In genomic region chr16:77869997-77870813, GRCh38 we compare ENCODE assay signal across 13 cellular contexts.
A peak's percentile ranks its signal among the peaks of the same experiment; 100 is the strongest.
DNase-seq lines count a peak whose midpoint lies in the region; ATAC-seq and TF ChIP-seq lines count a peak whose summit lies in the region.
"Had no signal": no experiment of that assay in that cellular context is flagged by ENCODE, and none has a peak within 500 bp of the region (broad histone marks: within the 10 kb centered on the region; RNA-seq: fewer than 3 reads in every experiment).

No MANE protein-coding gene starts in this region.

- 38 to 40% methylated on average over 13 of the region's 13 CpGs for WGBS in heart right ventricle, 2 donors

- H3K36me3 ChIP-seq in GM23338 (ENCODE audit: insufficient read depth) (no peaks in the 10 kb centered on the region), heart right ventricle (no peaks in the 10 kb centered on the region)
- H3K36me3 ChIP-seq: breast epithelium, SJCRH30 had no signal

- no peak overlapping the region for H2AFZ ChIP-seq in GM23338

- ATAC-seq in GM23338, result peak; percentile 53
- peak; percentile 65 to 87 (median 80) for ATAC-seq in heart right ventricle
- ATAC-seq in activated CD8-positive, alpha-beta T cell treated with anti-CD3 and anti-CD28 coated beads for 36 hours, result no peak
- no peak for ATAC-seq in GM19467 (IDR thresholded peaks at IDR 0.05; ENCODE audit: unreplicated experiment)
- ATAC-seq: stimulated activated memory B cell treated with anti-CD40 and anti-IgM and Interleukin-4, amounts not matched to agents 10 μg/mL and 1 μg/mL and 100 μg/mL, for 72 hours had no signal

- no peaks in the 10 kb centered on the region; the same call in 2 of the 3 replicates for H3K9me3 Mint-ChIP-seq in GM23338
- no peaks in the 10 kb centered on the region for H3K9me3 Mint-ChIP-seq in neural crest cell
- no peaks in the 10 kb centered on the region for H3K9me3 Mint-ChIP-seq in activated CD8-positive, alpha-beta T cell treated with anti-CD3 and anti-CD28 coated beads for 36 hours

- H3K27ac ChIP-seq in GM23338 (ENCODE audit: low read depth) (no peak overlapping the region), heart right ventricle (peak overlapping the region in 8 of 10 donors; percentile 39 to 88 (median 74)), RWPE1 (no peak overlapping the region)
- H3K27ac ChIP-seq: breast epithelium, SJCRH30 had no signal

- H3K4me1 ChIP-seq in GM23338 (ENCODE audit: insufficient read depth), result no peaks in the 10 kb centered on the region
- H3K4me1 ChIP-seq in heart right ventricle, result peaks cover 0 to 32% (median 15%) of the 10 kb centered on the region in 9 donors
- H3K4me1 ChIP-seq: breast epithelium, SJCRH30 had no signal

- in situ Hi-C loops in astrocyte of the cerebellum (cut with HindIII; ENCODE audit: low sequenced_read_pairs), result no loop called here

- H3K4me3 Mint-ChIP-seq in GM23338 (no peak overlapping the region), neural crest cell (no peak overlapping the region)
- no peak overlapping the region for H3K4me3 Mint-ChIP-seq in activated CD8-positive, alpha-beta T cell treated with anti-CD3 and anti-CD28 coated beads for 36 hours
- H3K4me3 Mint-ChIP-seq: endodermal cell; stimulated activated memory B cell treated with anti-CD40 and anti-IgM and Interleukin-4, amounts not matched to agents 10 μg/mL and 1 μg/mL and 100 μg/mL, for 72 hours had no signal

- H3K27me3 Mint-ChIP-seq in GM23338 (ENCODE audit: insufficient read depth, low read depth, poor library complexity), result no peaks in the 10 kb centered on the region
- no peaks in the 10 kb centered on the region for H3K27me3 Mint-ChIP-seq in neural crest cell (ENCODE audit: low read depth)
- H3K27me3 Mint-ChIP-seq in activated CD8-positive, alpha-beta T cell treated with anti-CD3 and anti-CD28 coated beads for 36 hours, result peaks cover 11% of the 10 kb centered on the region
- H3K27me3 Mint-ChIP-seq: stimulated activated memory B cell treated with anti-CD40 and anti-IgM and Interleukin-4, amounts not matched to agents 10 μg/mL and 1 μg/mL and 100 μg/mL, for 72 hours had no signal

- no peaks in the 10 kb centered on the region for H3F3A ChIP-seq in GM23338 (replicated peaks; ENCODE audit: low read depth)

- POLR2A ChIA-PET in RWPE1 (lab: Yijun Ruan, JAX; ENCODE audit: low non-redundant PET), result no interaction called here
- POLR2A ChIA-PET in activated CD8-positive, alpha-beta T cell treated with anti-CD3 and anti-CD28 coated beads for 36 hours (lab: Charles Lee), result no interaction called here

- no peaks in the 10 kb centered on the region for H4K20me1 ChIP-seq in GM23338 (replicated peaks; ENCODE audit: insufficient read depth)

- TF ChIP-seq CTCF in GM23338 (conservative IDR thresholded peaks at IDR 0.05; ENCODE audit: low read depth in 2 of 2) (no peak), astrocyte of the cerebellum (IDR thresholded peaks at IDR 0.05; ENCODE audit: low read depth, low read length, missing control alignments) (no peak), heart right ventricle (IDR thresholded peaks at IDR 0.05) (no peak), neural crest cell (conservative IDR thresholded peaks at IDR 0.05) (no peak), RWPE1 (conservative IDR thresholded peaks at IDR 0.05; ENCODE audit: low read depth) (no peak)
- TF ChIP-seq CTCF in activated CD8-positive, alpha-beta T cell treated with anti-CD3 and anti-CD28 coated beads for 36 hours (IDR thresholded peaks at IDR 0.05), result no peak

- H3K4me3 ChIP-seq in GM23338 (no peak overlapping the region), astrocyte of the cerebellum (ENCODE audit: low read depth, low read length) (no peak overlapping the region), heart right ventricle (no peak overlapping the region)
- H3K4me3 ChIP-seq: breast epithelium, SJCRH30 had no signal

- peak; percentile 21 for DNase-seq in GM23338 (ENCODE audit: low spot score)
- DNase-seq in astrocyte of the cerebellum (ENCODE audit: low read depth), result peak; percentile 44
- DNase-seq in heart right ventricle, result peak; percentile 36 to 44
- DNase-seq in neural crest cell (ENCODE audit: low read depth, low spot score), result no peak
- DNase-seq in RWPE1 (ENCODE audit: low spot score), result no peak
- DNase-seq in SKM-1 (lab: John Stamatoyannopoulos, UW; ENCODE audit: unreplicated experiment), result no peak
- DNase-seq in activated CD8-positive, alpha-beta T cell treated with anti-CD3 and anti-CD28 coated beads for 36 hours, result no peak
- DNase-seq: activated effector memory CD4-positive, alpha-beta T cell treated with Interleukin-2 at 50 U/mL for 16 hours; endodermal cell; SJCRH30 had no signal

- H3K4me1 Mint-ChIP-seq in GM23338 (peaks cover 7% of the 10 kb centered on the region), neural crest cell (peaks cover 7% of the 10 kb centered on the region)
- peaks cover 10% of the 10 kb centered on the region for H3K4me1 Mint-ChIP-seq in activated CD8-positive, alpha-beta T cell treated with anti-CD3 and anti-CD28 coated beads for 36 hours (ENCODE audit: low read depth)
- H3K4me1 Mint-ChIP-seq: stimulated activated memory B cell treated with anti-CD40 and anti-IgM and Interleukin-4, amounts not matched to agents 10 μg/mL and 1 μg/mL and 100 μg/mL, for 72 hours had no signal

- no peaks in the 10 kb centered on the region for H3K9me2 ChIP-seq in GM23338 (ENCODE audit: insufficient read depth)

- no peaks in the 10 kb centered on the region for H3K9me3 ChIP-seq in heart right ventricle
- H3K9me3 ChIP-seq: breast epithelium, SJCRH30 had no signal

- H3K79me2 ChIP-seq in GM23338 (replicated peaks; ENCODE audit: insufficient read depth), result no peaks in the 10 kb centered on the region

- CTCF ChIA-PET in RWPE1 (lab: Yijun Ruan, JAX), result no interaction called here
- CTCF ChIA-PET in activated CD8-positive, alpha-beta T cell treated with anti-CD3 and anti-CD28 coated beads for 36 hours (lab: Charles Lee), result no interaction called here

- H3K36me3 Mint-ChIP-seq in GM23338 (ENCODE audit: low read depth) (no peaks in the 10 kb centered on the region; the same call in none of the 3 replicates), neural crest cell (ENCODE audit: low read depth) (no peaks in the 10 kb centered on the region)
- H3K36me3 Mint-ChIP-seq in activated CD8-positive, alpha-beta T cell treated with anti-CD3 and anti-CD28 coated beads for 36 hours (ENCODE audit: low read depth), result no peaks in the 10 kb centered on the region
- H3K36me3 Mint-ChIP-seq: stimulated activated memory B cell treated with anti-CD40 and anti-IgM and Interleukin-4, amounts not matched to agents 10 μg/mL and 1 μg/mL and 100 μg/mL, for 72 hours had no signal

- H3K27ac Mint-ChIP-seq in GM23338, result 0 out of 2 replicates have a peak overlapping the region, but pooled peaks have one; percentile 46
- peak overlapping the region; percentile 66 for H3K27ac Mint-ChIP-seq in neural crest cell (ENCODE audit: unreplicated experiment)
- no peak overlapping the region for H3K27ac Mint-ChIP-seq in activated CD8-positive, alpha-beta T cell treated with anti-CD3 and anti-CD28 coated beads for 36 hours
- H3K27ac Mint-ChIP-seq: endodermal cell; stimulated activated memory B cell treated with anti-CD40 and anti-IgM and Interleukin-4, amounts not matched to agents 10 μg/mL and 1 μg/mL and 100 μg/mL, for 72 hours had no signal

- intact Hi-C loops in heart right ventricle (cut with DNase I), result loop anchor here in 1 of 10 donors (10.0 kb wide), 1 partner anchor 95 kb away; no protein-coding TSS in a partner anchor
- intact Hi-C loops in activated CD8-positive, alpha-beta T cell treated with anti-CD3 and anti-CD28 coated beads for 36 hours (cut with micrococcal nuclease), result no loop called here

- H3K4me2 ChIP-seq in GM23338, result no peak overlapping the region

- no peaks in the 10 kb centered on the region for H3K27me3 ChIP-seq in GM23338 (ENCODE audit: insufficient read depth)
- H3K27me3 ChIP-seq in heart right ventricle, result no peaks in the 10 kb centered on the region
- H3K27me3 ChIP-seq: breast epithelium, SJCRH30 had no signal

TF ChIP-seq in GM23338, 12 proteins besides CTCF, POLR2A, EP300 and RAD21 (continues in another document):
- TF ChIP-seq EZH2 (IDR thresholded peaks at IDR 0.05; ENCODE audit: low read depth, unreplicated experiment), result no peak
- TF ChIP-seq, protein P1, sequence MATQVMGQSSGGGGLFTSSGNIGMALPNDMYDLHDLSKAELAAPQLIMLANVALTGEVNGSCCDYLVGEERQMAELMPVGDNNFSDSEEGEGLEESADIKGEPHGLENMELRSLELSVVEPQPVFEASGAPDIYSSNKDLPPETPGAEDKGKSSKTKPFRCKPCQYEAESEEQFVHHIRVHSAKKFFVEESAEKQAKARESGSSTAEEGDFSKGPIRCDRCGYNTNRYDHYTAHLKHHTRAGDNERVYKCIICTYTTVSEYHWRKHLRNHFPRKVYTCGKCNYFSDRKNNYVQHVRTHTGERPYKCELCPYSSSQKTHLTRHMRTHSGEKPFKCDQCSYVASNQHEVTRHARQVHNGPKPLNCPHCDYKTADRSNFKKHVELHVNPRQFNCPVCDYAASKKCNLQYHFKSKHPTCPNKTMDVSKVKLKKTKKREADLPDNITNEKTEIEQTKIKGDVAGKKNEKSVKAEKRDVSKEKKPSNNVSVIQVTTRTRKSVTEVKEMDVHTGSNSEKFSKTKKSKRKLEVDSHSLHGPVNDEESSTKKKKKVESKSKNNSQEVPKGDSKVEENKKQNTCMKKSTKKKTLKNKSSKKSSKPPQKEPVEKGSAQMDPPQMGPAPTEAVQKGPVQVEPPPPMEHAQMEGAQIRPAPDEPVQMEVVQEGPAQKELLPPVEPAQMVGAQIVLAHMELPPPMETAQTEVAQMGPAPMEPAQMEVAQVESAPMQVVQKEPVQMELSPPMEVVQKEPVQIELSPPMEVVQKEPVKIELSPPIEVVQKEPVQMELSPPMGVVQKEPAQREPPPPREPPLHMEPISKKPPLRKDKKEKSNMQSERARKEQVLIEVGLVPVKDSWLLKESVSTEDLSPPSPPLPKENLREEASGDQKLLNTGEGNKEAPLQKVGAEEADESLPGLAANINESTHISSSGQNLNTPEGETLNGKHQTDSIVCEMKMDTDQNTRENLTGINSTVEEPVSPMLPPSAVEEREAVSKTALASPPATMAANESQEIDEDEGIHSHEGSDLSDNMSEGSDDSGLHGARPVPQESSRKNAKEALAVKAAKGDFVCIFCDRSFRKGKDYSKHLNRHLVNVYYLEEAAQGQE (IDR thresholded peaks at IDR 0.05; ENCODE audit: unreplicated experiment), result no peak
- TF ChIP-seq ZNF114 (CRISPR knock-in tag; IDR thresholded peaks at IDR 0.05), result no peak
- no peak for TF ChIP-seq ZNF331 (CRISPR knock-in tag; IDR thresholded peaks at IDR 0.05; ENCODE audit: low read depth)
- TF ChIP-seq JUNB (IDR thresholded peaks at IDR 0.05; ENCODE audit: unreplicated experiment), result no peak
- TF ChIP-seq STAT1 (IDR thresholded peaks at IDR 0.05; ENCODE audit: unreplicated experiment), result no peak

Comparison
In these comparisons a context has a peak if more than half of its experiments do, and no peak if none do; other contexts are left out.
1. ATAC-seq: peak in GM23338 (single experiment) and heart right ventricle (8 of 8); none in activated CD8-positive, alpha-beta T cell treated with anti-CD3 and anti-CD28 coated beads for 36 hours (single experiment) and GM19467 (single experiment).
2. DNase-seq: peak in GM23338 (single experiment), astrocyte of the cerebellum (single experiment) and heart right ventricle (2 of 2); none in neural crest cell (single experiment), RWPE1 (single experiment), SKM-1 (single experiment) and activated CD8-positive, alpha-beta T cell treated with anti-CD3 and anti-CD28 coated beads for 36 hours (single experiment).
3. H3K27ac ChIP-seq: peak in heart right ventricle (8 of 10); none in GM23338 (single experiment) and RWPE1 (single experiment).